In the genomic region with DNA sequence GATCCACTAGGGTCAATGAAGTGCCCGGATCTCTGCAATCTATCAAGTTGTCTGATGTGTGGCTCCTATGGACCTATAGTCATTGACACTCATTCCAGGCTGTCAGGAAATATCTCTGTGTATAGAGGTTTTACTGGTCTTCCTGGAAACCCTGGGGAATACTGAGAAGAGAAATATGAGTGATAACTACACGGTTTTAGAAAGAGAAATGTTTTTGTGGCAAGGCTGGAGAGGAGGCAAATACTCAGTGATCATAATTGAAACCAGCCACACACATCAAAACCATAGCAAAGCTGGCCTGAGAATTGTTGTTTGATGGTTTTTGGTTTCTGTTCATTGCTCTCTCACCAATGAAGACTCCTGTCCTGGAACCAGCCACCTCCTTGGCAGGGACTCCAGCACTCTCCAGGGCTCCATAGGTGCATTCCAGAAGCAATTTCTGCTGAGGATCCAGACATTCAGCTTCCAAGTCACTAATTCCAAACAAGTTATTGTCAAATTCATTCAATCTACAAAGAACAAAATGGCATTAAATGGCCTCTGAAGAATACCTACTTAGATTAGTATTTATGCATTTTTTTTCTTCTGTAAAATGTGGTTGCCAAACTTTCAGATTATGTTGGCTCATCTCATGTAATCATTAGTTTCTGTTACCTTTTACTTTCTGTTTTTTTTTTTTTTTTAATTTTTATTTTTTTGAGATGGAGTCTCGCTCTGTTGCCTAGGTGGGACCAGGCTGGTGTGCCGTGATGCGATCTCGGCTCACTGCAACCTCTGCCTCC, we compare ENCODE assay signal across 9 cellular contexts.
DNase-seq lines count a peak whose midpoint lies in the region; ATAC-seq, FAIRE-seq and TF ChIP-seq lines count a peak whose summit lies in the region.
"Had no signal": no experiment of that assay in that cellular context is flagged by ENCODE, and none has a peak within 500 bp of the region (broad histone marks: within the 10 kb centered on the region; RNA-seq: fewer than 3 reads in every experiment).

No MANE protein-coding gene starts in this region.

- no peaks in the 10 kb centered on the region for H3K9me3 ChIP-seq in spleen

- H3K27ac Mint-ChIP-seq in T-helper 1 cell treated with Interleukin-12 subunit alpha and Interleukin-12 subunit beta and Interleukin-4 antibody, amounts not matched to agents 30 μg/mL and 1 μg/mL, for 36 hours = peak overlapping the region; percentile 32

- H3K4me3 Mint-ChIP-seq in T-helper 1 cell treated with Interleukin-12 subunit alpha and Interleukin-12 subunit beta and Interleukin-4 antibody, amounts not matched to agents 30 μg/mL and 1 μg/mL, for 36 hours = no peak overlapping the region

- 76 to 91% (median 82%) methylated on average over 6 of the region's 6 CpGs for WGBS in spleen, 5 donors

- peaks cover 4% of the 10 kb centered on the region for H3K9me3 Mint-ChIP-seq in T-helper 1 cell treated with Interleukin-12 subunit alpha and Interleukin-12 subunit beta and Interleukin-4 antibody, amounts not matched to agents 30 μg/mL and 1 μg/mL, for 36 hours

- no peaks in the 10 kb centered on the region for H3K27me3 ChIP-seq in spleen (replicated peaks in 1 of 7)

- no peak for TF ChIP-seq POLR2A in GM12891 (IDR thresholded peaks at IDR 0.05; ENCODE audit: low read depth, low read length)
- no peak for TF ChIP-seq POLR2A in spleen (IDR thresholded peaks at IDR 0.05)

- H3K36me3 ChIP-seq in spleen = peaks cover 0 to 25% (median 2%) of the 10 kb centered on the region in 6 donors

- peaks cover 16% of the 10 kb centered on the region for H3K4me1 Mint-ChIP-seq in T-helper 1 cell treated with Interleukin-12 subunit alpha and Interleukin-12 subunit beta and Interleukin-4 antibody, amounts not matched to agents 30 μg/mL and 1 μg/mL, for 36 hours (ENCODE audit: low read depth)

- ATAC-seq in HG02870 (IDR thresholded peaks at IDR 0.05; ENCODE audit: unreplicated experiment) = peak; percentile 88
- no peak for ATAC-seq in omental fat pad (ENCODE audit: low FRiP score)

- no peak for TF ChIP-seq CTCF in omental fat pad (IDR thresholded peaks at IDR 0.05)
- no peak for TF ChIP-seq CTCF in spleen (IDR thresholded peaks at IDR 0.05 in 8 of 11, conservative IDR thresholded peaks at IDR 0.05 in 3 of 11)

- intact Hi-C loops in spleen (cut with DNase I; ENCODE audit: low total_unique reads) (no loop called here), posterior vena cava (cut with DNase I) (no loop called here)

- H3K27me3 Mint-ChIP-seq in T-helper 1 cell treated with Interleukin-12 subunit alpha and Interleukin-12 subunit beta and Interleukin-4 antibody, amounts not matched to agents 30 μg/mL and 1 μg/mL, for 36 hours (ENCODE audit: low read depth) = no peaks in the 10 kb centered on the region

- no peaks in the 10 kb centered on the region for H3K4me1 ChIP-seq in spleen

- H3K27ac ChIP-seq in spleen = no peak overlapping the region

- H3K36me3 Mint-ChIP-seq in T-helper 1 cell treated with Interleukin-12 subunit alpha and Interleukin-12 subunit beta and Interleukin-4 antibody, amounts not matched to agents 30 μg/mL and 1 μg/mL, for 36 hours (ENCODE audit: low read depth) = peaks cover 7% of the 10 kb centered on the region

- no peak overlapping the region for H3K4me3 ChIP-seq in spleen

- peak; percentile 95 for FAIRE-seq in GM12891 (lab: Jason Lieb, UNC)

- DNase-seq in GM12891 (ENCODE audit: insufficient read length, low spot score) (no peak), GM19240 (ENCODE audit: insufficient read length, low spot score) (peak; percentile 25), omental fat pad (ENCODE audit: low spot score) (no peak), NCI-H1436 treated with DMSO at 0.1 percent for 48 hours (lab: John Stamatoyannopoulos, UW) (no peak), spleen (no peak), posterior vena cava (ENCODE audit: low spot score) (no peak)
- DNase-seq: NCI-H446 treated with DMSO at 0.1 percent for 48 hours had no signal

TF ChIP-seq in GM12891, 5 proteins besides CTCF, POLR2A, EP300 and RAD21:
- TF ChIP-seq POLR2AphosphoS5 (IDR thresholded peaks at IDR 0.05; ENCODE audit: low read depth, low read length) (no peak), POU2F2 (IDR thresholded peaks at IDR 0.05; ENCODE audit: low read depth, low read length) (no peak), SPI1 (IDR thresholded peaks at IDR 0.05; ENCODE audit: low read depth, low read length) (no peak)
